Comparison of ENCODE assay signal across 20 cellular contexts in genomic region chr15:93049914-93050534, GRCh38. TPM values are rescaled to one million over a fixed set of nuclear protein-coding genes. Genes with fewer than 3 reads are reported as not detected.
DNase-seq lines count a peak whose midpoint lies in the region; ATAC-seq, FAIRE-seq and TF ChIP-seq lines count a peak whose summit lies in the region.
"Had no signal": no experiment of that assay in that cellular context is flagged by ENCODE, and none has a peak within 500 bp of the region (broad histone marks: within the 10 kb centered on the region; RNA-seq: fewer than 3 reads in every experiment).

No MANE protein-coding gene starts in this region.

- BruUV-seq in HepG2 (replicated peaks; lab: Mats Ljungman, UMichigan): no TSS peak
- no TSS peak for BruUV-seq in MCF 10A (replicated peaks; lab: Mats Ljungman, UMichigan)

- ATAC-seq in HepG2: peak; percentile 36
- ATAC-seq in right lobe of liver: no peak
- ATAC-seq in lower lobe of right lung: peak; percentile 65 to 75
- no peak for ATAC-seq in HG02938 (IDR thresholded peaks at IDR 0.05; ENCODE audit: unreplicated experiment)
- no peak for ATAC-seq in activated T-cell treated with anti-CD3 and anti-CD28 coated beads, Interleukin-2, amount 50 U/mL, for 4 hours
- no peak for ATAC-seq in GM18909 (IDR thresholded peaks at IDR 0.05; ENCODE audit: poor library complexity, unreplicated experiment)

- POLR2A ChIA-PET in HepG2 (lab: Yijun Ruan, JAX): no interaction called here
- POLR2A ChIA-PET in RWPE1 (lab: Yijun Ruan, JAX; ENCODE audit: low non-redundant PET): no interaction called here
- POLR2A ChIA-PET in MCF 10A (lab: Yijun Ruan, JAX): no interaction called here

- H3K4me3 Mint-ChIP-seq in activated T-cell treated with anti-CD3 and anti-CD28 coated beads, Interleukin-2, amount 50 U/mL, for 4 hours: no peak overlapping the region
- H3K4me3 Mint-ChIP-seq in MCF 10A (ENCODE audit: unreplicated experiment): no peak overlapping the region
- H3K4me3 Mint-ChIP-seq: activated naive CD4-positive, alpha-beta T cell treated with anti-CD3 and anti-CD28 coated beads, Interleukin-2, amount 50 U/mL, for 24 hours had no signal

- in situ Hi-C loops in HepG2 (cut with HindIII; ENCODE audit: extremely low pct_ligation_motif_present, low pct_unique_long_range_greater_than_20kb): no loop called here

- H3K27me3 ChIP-seq in HepG2 (ENCODE audit: control insufficient read depth in 1 of 2, insufficient read depth in 2 of 2, low read length in 2 of 2): peaks cover 5 to 30% of the 10 kb centered on the region in 2 experiments; a peak in 4 of 5 replicates
- no peaks in the 10 kb centered on the region for H3K27me3 ChIP-seq in right lobe of liver
- H3K27me3 ChIP-seq in lower lobe of right lung (ENCODE audit: low read depth): no peaks in the 10 kb centered on the region
- H3K27me3 ChIP-seq: right atrium auricular region, transverse colon had no signal

- peaks cover 2% of the 10 kb centered on the region for H3K27me3 Mint-ChIP-seq in activated T-cell treated with anti-CD3 and anti-CD28 coated beads, Interleukin-2, amount 50 U/mL, for 4 hours (ENCODE audit: low read depth)
- H3K27me3 Mint-ChIP-seq in MCF 10A (ENCODE audit: insufficient read depth, unreplicated experiment): no peaks in the 10 kb centered on the region

- peaks cover 31% of the 10 kb centered on the region for H3K4me1 Mint-ChIP-seq in activated T-cell treated with anti-CD3 and anti-CD28 coated beads, Interleukin-2, amount 50 U/mL, for 4 hours (ENCODE audit: low read depth)
- peaks cover 7% of the 10 kb centered on the region for H3K4me1 Mint-ChIP-seq in MCF 10A (ENCODE audit: insufficient read depth, unreplicated experiment)

- H3K4me1 ChIP-seq in HepG2 (ENCODE audit: insufficient read depth, low read length) (no peaks in the 10 kb centered on the region), right lobe of liver (no peaks in the 10 kb centered on the region), lower lobe of right lung (peaks cover 22% of the 10 kb centered on the region)
- H3K4me1 ChIP-seq: right atrium auricular region had no signal

- H4K20me1 ChIP-seq in HepG2 (ENCODE audit: insufficient read depth, low read length): no peaks in the 10 kb centered on the region

- peaks cover 7% of the 10 kb centered on the region for H3K9me3 Mint-ChIP-seq in activated T-cell treated with anti-CD3 and anti-CD28 coated beads, Interleukin-2, amount 50 U/mL, for 4 hours
- peaks cover 9% of the 10 kb centered on the region for H3K9me3 Mint-ChIP-seq in MCF 10A (ENCODE audit: unreplicated experiment)
- H3K9me3 Mint-ChIP-seq: activated naive CD4-positive, alpha-beta T cell treated with anti-CD3 and anti-CD28 coated beads, Interleukin-2, amount 50 U/mL, for 24 hours had no signal

- WGBS in HepG2 (ENCODE audit: low lambda C conversion rate): 32% methylated on average over 11 of the region's 15 CpGs
- WGBS in right lobe of liver (ENCODE audit: insufficient coverage, low coverage, low lambda C conversion rate, missing lambda C conversion rate): 51% methylated on average over 5 of the region's 15 CpGs

- no peak overlapping the region for H3K27ac ChIP-seq in HepG2 (ENCODE audit: extremely low read length, insufficient read depth, low read length)
- no peak overlapping the region for H3K27ac ChIP-seq in right lobe of liver
- H3K27ac ChIP-seq in RWPE1: peak overlapping the region; percentile 30
- H3K27ac ChIP-seq in lower lobe of right lung: no peak overlapping the region
- H3K27ac ChIP-seq: right atrium auricular region, VCaP had no signal

- no peak overlapping the region for H3K27ac Mint-ChIP-seq in MCF 10A (ENCODE audit: low read depth, unreplicated experiment)
- H3K27ac Mint-ChIP-seq: activated naive CD4-positive, alpha-beta T cell treated with anti-CD3 and anti-CD28 coated beads, Interleukin-2, amount 50 U/mL, for 24 hours had no signal

- H3K4me2 ChIP-seq in HepG2 (ENCODE audit: low read depth, low read length): no peak overlapping the region

- peaks cover 2% of the 10 kb centered on the region for H3K36me3 Mint-ChIP-seq in activated T-cell treated with anti-CD3 and anti-CD28 coated beads, Interleukin-2, amount 50 U/mL, for 4 hours (ENCODE audit: insufficient read depth)
- no peaks in the 10 kb centered on the region for H3K36me3 Mint-ChIP-seq in MCF 10A (ENCODE audit: insufficient read depth, unreplicated experiment)

- CTCF ChIA-PET in HepG2 (lab: Yijun Ruan, JAX; ENCODE audit: low intra/inter-chr PET ratio, low total read pairs) (no interaction called here), RWPE1 (lab: Yijun Ruan, JAX) (interaction anchor here (0.6 to 1.5 kb wide), 3 partner anchors 10 to 1070 kb away, joined by 3 to 4 read pairs (median 3); no protein-coding TSS in a partner anchor), MCF 10A (lab: Yijun Ruan, JAX) (no interaction called here)

- TF ChIP-seq RAD21 in HepG2 (CRISPR knock-in tag; IDR thresholded peaks at IDR 0.05): no peak

- H3K79me2 ChIP-seq in HepG2 (ENCODE audit: insufficient read depth, low read length): no peaks in the 10 kb centered on the region

- H2AFZ ChIP-seq in HepG2 (ENCODE audit: low read length): no peak overlapping the region

- no peak for TF ChIP-seq CTCF in HepG2 (CRISPR knock-in tag; IDR thresholded peaks at IDR 0.05)
- no peak for TF ChIP-seq CTCF in right lobe of liver (IDR thresholded peaks at IDR 0.05)
- no peak for TF ChIP-seq CTCF in RWPE1 (conservative IDR thresholded peaks at IDR 0.05; ENCODE audit: low read depth)
- no peak for TF ChIP-seq CTCF in lower lobe of right lung (IDR thresholded peaks at IDR 0.05)
- TF ChIP-seq CTCF in MCF 10A (IDR thresholded peaks at IDR 0.05; ENCODE audit: unreplicated experiment): no peak

- H3K9ac ChIP-seq in HepG2 (ENCODE audit: insufficient read depth, low read depth, low read length): no peak overlapping the region

- TF ChIP-seq EP300 in HepG2 (IDR thresholded peaks at IDR 0.05; ENCODE audit: low read depth in 2 of 2, low read length in 2 of 2) (no peak), HepG2 (CRISPR knock-in tag; IDR thresholded peaks at IDR 0.05; ENCODE audit: borderline replicate concordance) (no peak)

- H3K36me3 ChIP-seq in HepG2 (replicated peaks in 1 of 2; ENCODE audit: control insufficient read depth in 1 of 2, insufficient read depth in 2 of 2, low read length in 2 of 2) (no peaks in the 10 kb centered on the region), right lobe of liver (no peaks in the 10 kb centered on the region), lower lobe of right lung (peaks cover 1% of the 10 kb centered on the region)
- H3K36me3 ChIP-seq: transverse colon had no signal

- TF ChIP-seq POLR2A in HepG2 (IDR thresholded peaks at IDR 0.05; ENCODE audit: insufficient read depth in 1 of 2, low read depth in 2 of 2, low read length in 2 of 2) (no peak), right lobe of liver (IDR thresholded peaks at IDR 0.05) (no peak)

- intact Hi-C loops in HepG2 (cut with micrococcal nuclease; ENCODE audit: unreplicated experiment): no loop called here
- intact Hi-C loops in right lobe of liver (cut with DNase I): no loop called here
- intact Hi-C loops in lower lobe of right lung (cut with DNase I): no loop called here
- intact Hi-C loops in MCF 10A (cut with micrococcal nuclease): no loop called here

- no peak for FAIRE-seq in HepG2 (lab: Jason Lieb, UNC)
- FAIRE-seq: colon, keratinocyte had no signal

- H3K9me3 ChIP-seq in HepG2 (ENCODE audit: low read length) (peaks cover 5% of the 10 kb centered on the region; the same call in 1 of the 2 replicates), right lobe of liver (no peaks in the 10 kb centered on the region), lower lobe of right lung (peaks cover 5% of the 10 kb centered on the region)
- H3K9me3 ChIP-seq: transverse colon had no signal

- H3K4me3 ChIP-seq in HepG2 (replicated peaks in 1 of 3; ENCODE audit: insufficient read depth in 1 of 3, low read depth in 2 of 3, low read length in 3 of 3) (no peak overlapping the region), right lobe of liver (no peak overlapping the region), lower lobe of right lung (no peak overlapping the region)
- H3K4me3 ChIP-seq: right atrium auricular region, transverse colon had no signal

- DNase-seq in HepG2 (ENCODE audit: low spot score) (no peak), right lobe of liver (no peak), RWPE1 (ENCODE audit: low spot score) (no peak), lower lobe of right lung (no peak), MCF 10A (ENCODE audit: unreplicated experiment) (no peak)
- no peak for DNase-seq in activated T-cell treated with anti-CD3 and anti-CD28 coated beads, Interleukin-2, amount 50 U/mL, for 4 hours
- DNase-seq: activated CD4-positive, alpha-beta T cell treated with anti-CD3 and anti-CD28 coated beads, Interleukin-2, amount 50 U/mL, for 48 hours; foreskin fibroblast; hippocampal formation; MM.1S; NCI-H1930; stimulated activated naive CD4-positive, alpha-beta T cell treated with Interleukin-2 at 50 U/mL for 16 hours; transverse colon had no signal

TF ChIP-seq in HepG2, 621 proteins besides CTCF, POLR2A, EP300 and RAD21 (continues in another document):
- no peak for TF ChIP-seq RFX5 (IDR thresholded peaks at IDR 0.05; ENCODE audit: low read depth, low read length)

RNA-seq across cellular contexts. Expression of gene RGMA, which starts 39.0 kb away (rescaled TPM):
- total RNA-seq in HepG2 (2016; rRNA removed; fragmentation: Illumina TruSeq; extraction: Trizol) (not detected in 2 replicates), right lobe of liver (under 1 TPM in 4 of 6 experiments, not detected in 2; 0.06 to 0.32 (median 0.25) TPM), lower lobe of right lung (9.7 TPM), MCF 10A (2022) (0.37 and 0.51 TPM in 2 replicates)
- not detected in 2 replicates for total RNA-seq in HepG2 (2016; cell fraction: cytosol; rRNA removed; fragmentation: Illumina TruSeq; extraction: Trizol; ENCODE audit: low read depth)
- total RNA-seq in HepG2 (2016; cell fraction: insoluble cytoplasmic fraction; rRNA removed; fragmentation: Illumina TruSeq; extraction: Trizol): not detected in 2 replicates
- total RNA-seq in HepG2 (2016; cell fraction: membrane; rRNA removed; fragmentation: Illumina TruSeq; extraction: Trizol): not detected in 2 replicates
- not detected in 2 replicates for total RNA-seq in HepG2 (2016; cell fraction: nucleus; rRNA removed; fragmentation: Illumina TruSeq; extraction: Trizol)
- polyA plus RNA-seq in HepG2 (2011; rRNA removed): not detected in 2 replicates
- not detected in 2 replicates for polyA plus RNA-seq in HepG2 (2011; cell fraction: cytosol; rRNA removed)
- not detected in 2 replicates for polyA plus RNA-seq in HepG2 (2011; cell fraction: nucleus; rRNA removed)
- polyA plus RNA-seq in HepG2 (2012): 0.08 and 0.16 TPM in 2 replicates
- polyA plus RNA-seq in HepG2 (2016; cell fraction: cytosol; fragmentation: Illumina TruSeq; extraction: Trizol; ENCODE audit: low read depth): not detected in 2 replicates
- not detected in 2 replicates for polyA plus RNA-seq in HepG2 (2016; cell fraction: insoluble cytoplasmic fraction; fragmentation: Illumina TruSeq; extraction: Trizol; ENCODE audit: low read depth)
- polyA plus RNA-seq in HepG2 (2016; cell fraction: membrane; fragmentation: Illumina TruSeq; extraction: Trizol; ENCODE audit: low read depth): not detected in 2 replicates
- polyA plus RNA-seq in HepG2 (2016; cell fraction: nucleus; fragmentation: Illumina TruSeq; extraction: Trizol; ENCODE audit: insufficient read depth, low read depth): not detected in 2 replicates
- 0.02 TPM in 1 of 2 replicates, not detected in the other for polyA minus RNA-seq in HepG2 (2011; rRNA and poly(A)+ RNA removed; ENCODE audit: low replicate concordance)
- not detected in 2 replicates for polyA minus RNA-seq in HepG2 (2011; cell fraction: cytosol; rRNA and poly(A)+ RNA removed)
- not detected in 2 replicates for polyA minus RNA-seq in HepG2 (2011; cell fraction: nucleus; rRNA and poly(A)+ RNA removed)
- under 1 TPM in 2 of 3 donors, not detected in 1; 0.18 to 0.22 TPM for total RNA-seq in activated T-cell treated with anti-CD3 and anti-CD28 coated beads, Interleukin-2, amount 50 U/mL, for 4 hours

Comparison
In these comparisons a context has a peak if more than half of its experiments do, and no peak if none do; other contexts are left out.
1. ATAC-seq: peak in HepG2 (single experiment) and lower lobe of right lung (2 of 2); none in right lobe of liver (0 of 4), HG02938 (single experiment), activated T-cell treated with anti-CD3 and anti-CD28 coated beads, Interleukin-2, amount 50 U/mL, for 4 hours (0 of 2) and GM18909 (single experiment).